Comparison of ENCODE assay signal across 8 cellular contexts in genomic region chr1:1779691-1780597, GRCh38. TPM values are rescaled to one million over a fixed set of nuclear protein-coding genes. Genes with fewer than 3 reads are reported as not detected.
DNase-seq lines count a peak whose midpoint lies in the region; ATAC-seq lines count a peak whose summit lies in the region.

No MANE protein-coding gene starts in this region.

- peak overlapping the region; percentile 79 for H3K9ac ChIP-seq in iPS-20b (ENCODE audit: low read depth, low read length)

- DNase-seq in NCI-H2029 (lab: John Stamatoyannopoulos, UW) (peak; percentile 28), NCI-H2029 treated with DMSO at 0.1 percent for 48 hours (lab: John Stamatoyannopoulos, UW) (no peak), SK-MEL-5 (ENCODE audit: low read depth, low spot score) (peak; percentile 41), amniotic epithelial cell (ENCODE audit: low read depth) (peak; percentile 93), LoVo (ENCODE audit: low spot score) (no peak)
- DNase-seq in stimulated activated CD8-positive, alpha-beta memory T cell treated with anti-CD3 and anti-CD28 coated beads, Interleukin-15, amount 100 ng/mL, for 48 hours (ENCODE audit: low read depth in 2 of 2), result peak; percentile 46 to 51

- no peaks in the 10 kb centered on the region for H3K9me3 ChIP-seq in iPS-20b (ENCODE audit: insufficient read depth, low read depth, low read length)

- H3K36me3 ChIP-seq in iPS-20b (ENCODE audit: insufficient read depth, low read depth, low read length), result peaks cover 4% of the 10 kb centered on the region

- H3K27me3 ChIP-seq in iPS-20b (ENCODE audit: insufficient read depth, low read length), result no peaks in the 10 kb centered on the region

- in situ Hi-C loops in SK-MEL-5 (cut with HindIII; ENCODE audit: low pct_unique_long_range_greater_than_20kb, low sequenced_read_pairs), result no loop called here

- peaks cover 32% of the 10 kb centered on the region; the same call in 1 of the 2 replicates for H3K4me1 ChIP-seq in iPS-20b (ENCODE audit: insufficient read depth, low read length)

- peak; percentile 27 for ATAC-seq in HG03060 (IDR thresholded peaks at IDR 0.05; ENCODE audit: low read depth, unreplicated experiment)

- peak overlapping the region; percentile 75 for H3K4me3 ChIP-seq in iPS-20b (ENCODE audit: low read length)

- H3K27ac ChIP-seq in iPS-20b (ENCODE audit: low read length), result peak overlapping the region; percentile 89

RNA-seq across cellular contexts. Expression of gene NADK, which starts 1.7 kb away (rescaled TPM):
- 32.8 and 33.4 TPM in 2 replicates for total RNA-seq in SK-MEL-5 (2014; rRNA removed; shearing (Covaris generic))
- polyA plus RNA-seq in SK-MEL-5 (2015; cell fraction: cytosol; rRNA removed), result 59.0 and 72.3 TPM in 2 replicates
- 133 and 181 TPM in 2 replicates for polyA plus RNA-seq in SK-MEL-5 (2015; cell fraction: nucleus; rRNA removed)

RNA-seq across cellular contexts. Expression of gene CDK11A, which starts 55.8 kb away (rescaled TPM):
- 4.4 and 6.7 TPM in 2 replicates for total RNA-seq in SK-MEL-5 (2014; rRNA removed; shearing (Covaris generic))
- polyA plus RNA-seq in SK-MEL-5 (2015; cell fraction: cytosol; rRNA removed), result 9.6 and 10.2 TPM in 2 replicates
- polyA plus RNA-seq in SK-MEL-5 (2015; cell fraction: nucleus; rRNA removed), result 168 and 188 TPM in 2 replicates

Comparison
In these comparisons a context has a peak if more than half of its experiments do, and no peak if none do; other contexts are left out.
1. DNase-seq: peak in NCI-H2029 (single experiment), SK-MEL-5 (single experiment), amniotic epithelial cell (single experiment) and stimulated activated CD8-positive, alpha-beta memory T cell treated with anti-CD3 and anti-CD28 coated beads, Interleukin-15, amount 100 ng/mL, for 48 hours (2 of 2); none in NCI-H2029 treated with DMSO at 0.1 percent for 48 hours (single experiment) and LoVo (single experiment).